In genomic region chr12:108700833-108701450, GRCh38 we compare ENCODE assay signal across 11 cellular contexts. TPM values are rescaled to one million over a fixed set of nuclear protein-coding genes. Genes with fewer than 3 reads are reported as not detected.
A peak's percentile ranks its signal among the peaks of the same experiment; 100 is the strongest.
DNase-seq lines count a peak whose midpoint lies in the region; ATAC-seq and TF ChIP-seq lines count a peak whose summit lies in the region.
"Had no signal": no experiment of that assay in that cellular context is flagged by ENCODE, and none has a peak within 500 bp of the region (broad histone marks: within the 10 kb centered on the region; RNA-seq: fewer than 3 reads in every experiment).

No MANE protein-coding gene starts in this region.

- H2AFZ ChIP-seq in SK-N-SH (ENCODE audit: low read depth) = no peak overlapping the region
- H2AFZ ChIP-seq in neural cell (ENCODE audit: low read depth, low read length) = no peak overlapping the region

- H3K27ac ChIP-seq in SK-N-SH (ENCODE audit: low read depth in 2 of 2, low read length in 1 of 2) = peak overlapping the region; percentile 35 to 90
- peak overlapping the region; percentile 49 to 66 for H3K27ac ChIP-seq in esophagus (ENCODE audit: low read depth in 2 of 2, low read length in 1 of 2)
- peak overlapping the region; percentile 71 for H3K27ac ChIP-seq in neural cell (ENCODE audit: low read length)
- peak overlapping the region; percentile 72 for H3K27ac ChIP-seq in upper lobe of right lung

- POLR2A ChIA-PET in SK-N-SH (lab: Yijun Ruan, JAX) (interaction anchor here (1.4 kb wide), 1 partner anchor 9 kb away, joined by 4 read pairs; no protein-coding TSS in a partner anchor), T-cell (lab: Charles Lee) (no interaction called here)

- intact Hi-C loops in upper lobe of right lung (cut with DNase I) = no loop called here

- peaks cover 100% of the 10 kb centered on the region for H3K79me2 ChIP-seq in SK-N-SH (ENCODE audit: insufficient read depth)
- H3K79me2 ChIP-seq in neural cell (replicated peaks; ENCODE audit: insufficient read depth, low read length) = peaks cover 40% of the 10 kb centered on the region

- H4K20me1 ChIP-seq in SK-N-SH (ENCODE audit: insufficient read depth) (peaks cover 68% of the 10 kb centered on the region), neural cell (ENCODE audit: insufficient read depth) (no peaks in the 10 kb centered on the region)

- peaks cover 38 to 58% of the 10 kb centered on the region in 2 experiments for H3K4me1 ChIP-seq in SK-N-SH (ENCODE audit: control insufficient read depth in 1 of 2, insufficient read depth in 2 of 2, low read depth in 1 of 2, low read length in 1 of 2)
- H3K4me1 ChIP-seq in esophagus (ENCODE audit: control insufficient read depth in 2 of 2, insufficient read depth in 2 of 2, low read length in 1 of 2) = peaks cover 5 to 12% of the 10 kb centered on the region in 2 donors
- peaks cover 41% of the 10 kb centered on the region for H3K4me1 ChIP-seq in upper lobe of right lung

- H3K27me3 ChIP-seq in SK-N-SH (ENCODE audit: insufficient read depth) = no peaks in the 10 kb centered on the region
- H3K27me3 ChIP-seq in esophagus (ENCODE audit: control insufficient read depth in 1 of 2, insufficient read depth in 2 of 2, low read length in 2 of 2) = no peaks in the 10 kb centered on the region
- no peaks in the 10 kb centered on the region for H3K27me3 ChIP-seq in neural cell (ENCODE audit: insufficient read depth, low read depth, low read length)
- H3K27me3 ChIP-seq in upper lobe of right lung = no peaks in the 10 kb centered on the region

- peaks cover 12% of the 10 kb centered on the region for H3K36me3 Mint-ChIP-seq in T-cell

- no peak overlapping the region for H3K9ac ChIP-seq in SK-N-SH
- peak overlapping the region; percentile 51 for H3K9ac ChIP-seq in neural cell (ENCODE audit: low read length)

- TF ChIP-seq CTCF in SK-N-SH (IDR thresholded peaks at IDR 0.05) (no peak), neural cell (IDR thresholded peaks at IDR 0.05; ENCODE audit: poor library complexity, severe bottlenecking) (no peak), upper lobe of right lung (IDR thresholded peaks at IDR 0.05) (no peak)

- CTCF ChIA-PET in SK-N-SH (lab: Yijun Ruan, JAX) = interaction anchor here (1.3 to 3.1 kb wide), 4 partner anchors 10 to 103 kb away, joined by 4 to 14 read pairs (median 12); no protein-coding TSS in a partner anchor
- CTCF ChIA-PET in T-cell (lab: Charles Lee) = interaction anchor here (0.6 to 1.4 kb wide), 2 partner anchors 10 kb away, joined by 3 to 4 read pairs; no protein-coding TSS in a partner anchor

- H3K36me3 ChIP-seq in SK-N-SH (replicated peaks in 1 of 2; ENCODE audit: control insufficient read depth in 1 of 2, insufficient read depth in 2 of 2, low read length in 1 of 2) (peaks cover 35 to 61% of the 10 kb centered on the region in 2 experiments), esophagus (ENCODE audit: control insufficient read depth in 2 of 2, insufficient read depth in 2 of 2, low read length in 1 of 2) (peaks cover 0 to 6% of the 10 kb centered on the region in 2 donors), neural cell (ENCODE audit: insufficient read depth, low read length) (peaks cover 8% of the 10 kb centered on the region), upper lobe of right lung (peaks cover 30% of the 10 kb centered on the region)

- H3F3A ChIP-seq in SK-N-SH (replicated peaks; ENCODE audit: insufficient read depth) (peaks cover 45% of the 10 kb centered on the region), neural cell (ENCODE audit: insufficient read depth, low read length, poor library complexity, severe bottlenecking) (peaks cover 3% of the 10 kb centered on the region)

- no peak overlapping the region for H3K4me3 Mint-ChIP-seq in T-cell

- TF ChIP-seq EP300 in SK-N-SH (IDR thresholded peaks at IDR 0.05; ENCODE audit: borderline replicate concordance in 1 of 2, low read depth in 1 of 2, low read length in 1 of 2) (no peak), neural cell (conservative IDR thresholded peaks at IDR 0.05; ENCODE audit: poor library complexity, severe bottlenecking) (no peak)

- H3K4me1 Mint-ChIP-seq in T-cell = peaks cover 10 to 16% (median 13%) of the 10 kb centered on the region in 3 donors

- WGBS in SK-N-SH (ENCODE audit: low lambda C conversion rate) = 97% methylated on average over 10 of the region's 10 CpGs
- 49 to 74% methylated on average over 10 of the region's 10 CpGs for whole genome bisulfite sequencing in esophagus, 2 donors

- no peaks in the 10 kb centered on the region for H3K9me3 Mint-ChIP-seq in T-cell

- H3K4me2 ChIP-seq in SK-N-SH = no peak overlapping the region
- H3K4me2 ChIP-seq in neural cell (ENCODE audit: low read length) = peak overlapping the region; percentile 21
- H3K4me2 ChIP-seq: A549 had no signal

- DNase-seq in SK-N-SH (no peak), upper lobe of right lung (no peak), T-cell (no peak)
- DNase-seq in activated T-cell treated with anti-CD3 and anti-CD28 coated beads, Interleukin-2, amount 50 U/mL, for 48 hours = no peak
- DNase-seq: NCI-H1694, T-helper 9 cell had no signal

- H3K9me3 ChIP-seq in SK-N-SH (no peaks in the 10 kb centered on the region), esophagus (ENCODE audit: control insufficient read depth in 2 of 2, insufficient read depth in 1 of 2, low read depth in 1 of 2, low read length in 1 of 2) (no peaks in the 10 kb centered on the region), neural cell (ENCODE audit: low read length) (no peaks in the 10 kb centered on the region), upper lobe of right lung (no peaks in the 10 kb centered on the region)
- H3K9me3 ChIP-seq: A549 had no signal

- no peak for TF ChIP-seq RAD21 in SK-N-SH (IDR thresholded peaks at IDR 0.05; ENCODE audit: low read length)
- TF ChIP-seq RAD21 in neural cell (conservative IDR thresholded peaks at IDR 0.05) = no peak

- ATAC-seq in SK-N-SH treated with all-trans-retinoic acid at 6 μM for 48 hours (no peak), upper lobe of right lung (peak; percentile 47), HG03139 (IDR thresholded peaks at IDR 0.05; ENCODE audit: unreplicated experiment) (no peak), T-cell (replicated peaks in 1 of 4) (no peak)

- H3K4me3 ChIP-seq in SK-N-SH (ENCODE audit: low read depth in 2 of 2, low read length in 1 of 2) (no peak overlapping the region), esophagus (ENCODE audit: low read depth in 1 of 2, low read length in 2 of 2) (no peak overlapping the region), neural cell (ENCODE audit: low read length) (peak overlapping the region; percentile 38), upper lobe of right lung (peak overlapping the region; percentile 17)
- H3K4me3 ChIP-seq: A549 had no signal

- H3K9me2 ChIP-seq in SK-N-SH = no peaks in the 10 kb centered on the region
- no peaks in the 10 kb centered on the region for H3K9me2 ChIP-seq in neural cell (ENCODE audit: insufficient read depth, low read length)

- H3K27me3 Mint-ChIP-seq in T-cell = peaks cover 0 to 3% of the 10 kb centered on the region in 2 donors

- no peak overlapping the region for H3K27ac Mint-ChIP-seq in T-cell

TF ChIP-seq in SK-N-SH, 30 proteins besides CTCF, POLR2A, EP300 and RAD21:
- TF ChIP-seq RFX5 (IDR thresholded peaks at IDR 0.05; ENCODE audit: low read length) (no peak), SIN3A (IDR thresholded peaks at IDR 0.05; ENCODE audit: borderline replicate concordance, low read depth, low read length) (no peak)
- TF ChIP-seq, protein P1, sequence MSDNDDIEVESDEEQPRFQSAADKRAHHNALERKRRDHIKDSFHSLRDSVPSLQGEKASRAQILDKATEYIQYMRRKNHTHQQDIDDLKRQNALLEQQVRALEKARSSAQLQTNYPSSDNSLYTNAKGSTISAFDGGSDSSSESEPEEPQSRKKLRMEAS (IDR thresholded peaks at IDR 0.05; ENCODE audit: low read depth) = no peak

TF ChIP-seq in SK-N-SH treated with all-trans-retinoic acid at 6 μM for 48 hours, 23 proteins besides CTCF, POLR2A, EP300 and RAD21:
- no peak for TF ChIP-seq ZFP30 (CRISPR knock-in tag; IDR thresholded peaks at IDR 0.05)

TF ChIP-seq in neural cell, 6 proteins besides CTCF, POLR2A, EP300 and RAD21:
- TF ChIP-seq EZH2 (IDR thresholded peaks at IDR 0.05; ENCODE audit: borderline replicate concordance, insufficient read depth, low read length, poor library complexity, severe bottlenecking) = no peak
- TF ChIP-seq MXI1 (conservative IDR thresholded peaks at IDR 0.05; ENCODE audit: poor library complexity, severe bottlenecking) = no peak
- no peak for TF ChIP-seq POLR2AphosphoS5 (IDR thresholded peaks at IDR 0.05)
- TF ChIP-seq, protein P2, sequence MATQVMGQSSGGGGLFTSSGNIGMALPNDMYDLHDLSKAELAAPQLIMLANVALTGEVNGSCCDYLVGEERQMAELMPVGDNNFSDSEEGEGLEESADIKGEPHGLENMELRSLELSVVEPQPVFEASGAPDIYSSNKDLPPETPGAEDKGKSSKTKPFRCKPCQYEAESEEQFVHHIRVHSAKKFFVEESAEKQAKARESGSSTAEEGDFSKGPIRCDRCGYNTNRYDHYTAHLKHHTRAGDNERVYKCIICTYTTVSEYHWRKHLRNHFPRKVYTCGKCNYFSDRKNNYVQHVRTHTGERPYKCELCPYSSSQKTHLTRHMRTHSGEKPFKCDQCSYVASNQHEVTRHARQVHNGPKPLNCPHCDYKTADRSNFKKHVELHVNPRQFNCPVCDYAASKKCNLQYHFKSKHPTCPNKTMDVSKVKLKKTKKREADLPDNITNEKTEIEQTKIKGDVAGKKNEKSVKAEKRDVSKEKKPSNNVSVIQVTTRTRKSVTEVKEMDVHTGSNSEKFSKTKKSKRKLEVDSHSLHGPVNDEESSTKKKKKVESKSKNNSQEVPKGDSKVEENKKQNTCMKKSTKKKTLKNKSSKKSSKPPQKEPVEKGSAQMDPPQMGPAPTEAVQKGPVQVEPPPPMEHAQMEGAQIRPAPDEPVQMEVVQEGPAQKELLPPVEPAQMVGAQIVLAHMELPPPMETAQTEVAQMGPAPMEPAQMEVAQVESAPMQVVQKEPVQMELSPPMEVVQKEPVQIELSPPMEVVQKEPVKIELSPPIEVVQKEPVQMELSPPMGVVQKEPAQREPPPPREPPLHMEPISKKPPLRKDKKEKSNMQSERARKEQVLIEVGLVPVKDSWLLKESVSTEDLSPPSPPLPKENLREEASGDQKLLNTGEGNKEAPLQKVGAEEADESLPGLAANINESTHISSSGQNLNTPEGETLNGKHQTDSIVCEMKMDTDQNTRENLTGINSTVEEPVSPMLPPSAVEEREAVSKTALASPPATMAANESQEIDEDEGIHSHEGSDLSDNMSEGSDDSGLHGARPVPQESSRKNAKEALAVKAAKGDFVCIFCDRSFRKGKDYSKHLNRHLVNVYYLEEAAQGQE (IDR thresholded peaks at IDR 0.05; ENCODE audit: borderline replicate concordance) = no peak
- TF ChIP-seq TAF1 (IDR thresholded peaks at IDR 0.05; ENCODE audit: low read depth) = no peak
- TF ChIP-seq SMC3 (conservative IDR thresholded peaks at IDR 0.05; ENCODE audit: poor library complexity) = no peak

RNA-seq across cellular contexts. Expression of gene CORO1C, which starts 30.4 kb away (rescaled TPM):
- polyA plus RNA-seq in SK-N-SH (2012; rRNA removed) = 150 and 214 TPM in 2 replicates
- 187 and 195 TPM in 2 replicates for polyA plus RNA-seq in SK-N-SH (2012; cell fraction: cytosol; rRNA removed)
- polyA plus RNA-seq in SK-N-SH (2012; cell fraction: nucleus; rRNA removed) = 155 and 182 TPM in 2 replicates
- polyA plus RNA-seq in esophagus = 10 to 100 TPM; 23.6 to 40.2 TPM
- 120 and 123 TPM in 2 replicates for polyA plus RNA-seq in neural cell
- polyA minus RNA-seq in neural cell = 248 and 272 TPM in 2 replicates
- 257 TPM for total RNA-seq in upper lobe of right lung
- total RNA-seq in T-cell = 10 to 100 TPM in 1 of 5 donors, 1 to 10 TPM in 4; 7.4 to 11.4 (median 8.7) TPM

Comparison
In these comparisons a context has a peak if more than half of its experiments do, and no peak if none do; other contexts are left out.
1. H3K4me3 ChIP-seq: peak in neural cell (single experiment) and upper lobe of right lung (single experiment); none in SK-N-SH (0 of 2) and esophagus (0 of 2).
2. Peak in every context shown above with its lines, with median percentiles within 50 percentile points of each other: H3K27ac ChIP-seq.